ENCODE assay signal across 21 cellular contexts in the genomic region with DNA sequence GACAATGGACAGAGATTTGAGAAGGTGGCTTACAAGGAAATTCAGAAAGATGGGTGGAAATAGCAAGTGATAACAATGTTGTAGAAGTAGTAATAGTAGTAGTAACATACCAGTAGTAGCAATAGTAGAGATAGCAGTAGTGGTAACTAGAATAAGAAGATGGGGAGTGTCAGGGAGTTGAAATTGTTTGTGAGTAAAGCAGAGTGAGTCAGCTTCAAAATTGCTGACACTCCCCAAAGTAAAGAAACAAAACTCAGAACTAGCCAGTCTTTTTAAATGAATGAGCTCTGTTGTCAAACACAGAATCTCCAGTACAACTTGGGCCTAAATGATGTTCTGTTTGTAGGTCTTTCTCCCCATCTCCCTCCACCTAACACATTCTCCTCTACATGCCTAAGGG.
A peak's percentile ranks its signal among the peaks of the same experiment; 100 is the strongest.
DNase-seq lines count a peak whose midpoint lies in the region; ATAC-seq and TF ChIP-seq lines count a peak whose summit lies in the region.
"Had no signal": no experiment of that assay in that cellular context is flagged by ENCODE, and none has a peak within 500 bp of the region (broad histone marks: within the 10 kb centered on the region; RNA-seq: fewer than 3 reads in every experiment).

No MANE protein-coding gene starts in this region.

- H3F3A ChIP-seq in PC-3 (ENCODE audit: low read length, unreplicated experiment), result no peaks in the 10 kb centered on the region

- H3K9me3 Mint-ChIP-seq in MCF 10A (ENCODE audit: unreplicated experiment), result peaks cover 12% of the 10 kb centered on the region
- peaks cover 9% of the 10 kb centered on the region for H3K9me3 Mint-ChIP-seq in nephron progenitor cell

- H3K36me3 ChIP-seq in mammary epithelial cell (ENCODE audit: insufficient read depth, low read length), result no peaks in the 10 kb centered on the region
- H3K36me3 ChIP-seq in PC-3 (ENCODE audit: low read depth, low read length), result no peaks in the 10 kb centered on the region
- H3K36me3 ChIP-seq: BLaER1 had no signal

- CTCF ChIA-PET in MCF 10A (lab: Yijun Ruan, JAX), result interaction anchor here (0.6 to 1.1 kb wide), 2 partner anchors 105 to 157 kb away, joined by 3 to 4 read pairs; no protein-coding TSS in a partner anchor
- CTCF ChIA-PET in mammary epithelial cell (lab: Charles Lee; ENCODE audit: low non-redundant PET), result no interaction called here
- CTCF ChIA-PET in PC-3 (lab: Charles Lee), result no interaction called here

- H4K20me1 ChIP-seq in mammary epithelial cell (ENCODE audit: insufficient read depth, low read length) (no peaks in the 10 kb centered on the region), PC-3 (ENCODE audit: low read length) (no peaks in the 10 kb centered on the region)
- H4K20me1 ChIP-seq: BLaER1 had no signal

- H3K36me3 Mint-ChIP-seq in MCF 10A (ENCODE audit: insufficient read depth, unreplicated experiment) (no peaks in the 10 kb centered on the region), nephron progenitor cell (ENCODE audit: low read depth) (no peaks in the 10 kb centered on the region)
- H3K36me3 Mint-ChIP-seq: CD4-positive, CD25-positive, alpha-beta regulatory T cell; CD8-positive, alpha-beta T cell had no signal

- intact Hi-C loops in MCF 10A (cut with micrococcal nuclease) (no loop called here), mammary epithelial cell (cut with micrococcal nuclease) (no loop called here), PC-3 (cut with micrococcal nuclease) (no loop called here)

- H2AFZ ChIP-seq in mammary epithelial cell (ENCODE audit: low read depth, low read length), result no peak overlapping the region
- H2AFZ ChIP-seq in PC-3 (ENCODE audit: low read length), result no peak overlapping the region
- H2AFZ ChIP-seq: GM23338 had no signal

- H3K4me3 ChIP-seq in mammary epithelial cell (replicated peaks in 1 of 3; ENCODE audit: insufficient read depth in 1 of 3, low read depth in 2 of 3, low read length in 3 of 3) (no peak overlapping the region), PC-3 (ENCODE audit: low read length) (no peak overlapping the region)
- H3K4me3 ChIP-seq: BLaER1, GM12878, GM23338 had no signal

- H3K4me2 ChIP-seq in mammary epithelial cell (ENCODE audit: insufficient read depth, low read depth, low read length), result no peak overlapping the region
- H3K4me2 ChIP-seq in PC-3 (ENCODE audit: low read length), result no peak overlapping the region
- H3K4me2 ChIP-seq: BLaER1, GM23338 had no signal

- DNase-seq in MCF 10A (ENCODE audit: unreplicated experiment), result no peak
- DNase-seq in mammary epithelial cell, result no peak
- peak; percentile 36 for DNase-seq in PC-3
- no peak for DNase-seq in nephron progenitor cell
- no peak for DNase-seq in effector CD8-positive, alpha-beta T cell (lab: John Stamatoyannopoulos, UW)
- DNase-seq in NCI-H774 (lab: John Stamatoyannopoulos, UW), result no peak
- DNase-seq: Caco-2; CD4-positive, CD25-positive, alpha-beta regulatory T cell; CD8-positive, alpha-beta T cell; DMS 273 treated with DMSO at 0.1 percent for 48 hours; DMS79; EL; GDM1; H9 had no signal

- H3K27ac ChIP-seq in mammary epithelial cell (ENCODE audit: insufficient read depth, low read depth, low read length) (no peak overlapping the region), PC-3 (ENCODE audit: low read length) (no peak overlapping the region)
- H3K27ac ChIP-seq: 22Rv1, BLaER1, C4-2B had no signal

- H3K4me1 ChIP-seq in mammary epithelial cell (ENCODE audit: insufficient read depth, low read length) (no peaks in the 10 kb centered on the region), PC-3 (ENCODE audit: insufficient read depth, low read length) (peaks cover 11% of the 10 kb centered on the region; the same call in 1 of the 2 replicates)
- H3K4me1 ChIP-seq: BLaER1, Caco-2 had no signal

- no peak overlapping the region for H3K4me3 Mint-ChIP-seq in MCF 10A (ENCODE audit: unreplicated experiment)
- no peak overlapping the region for H3K4me3 Mint-ChIP-seq in nephron progenitor cell
- H3K4me3 Mint-ChIP-seq: B cell; CD4-positive, CD25-positive, alpha-beta regulatory T cell; CD8-positive, alpha-beta T cell; GM23338; H9 had no signal

- no peaks in the 10 kb centered on the region for H3K9me2 ChIP-seq in PC-3 (replicated peaks; ENCODE audit: low read length)

- H3K27me3 ChIP-seq in mammary epithelial cell (ENCODE audit: insufficient read depth, low read length) (no peaks in the 10 kb centered on the region), PC-3 (ENCODE audit: low read length) (no peaks in the 10 kb centered on the region)
- H3K27me3 ChIP-seq: BLaER1 had no signal

- dilution Hi-C loops in mammary epithelial cell (cut with HindIII; ENCODE audit: low sequenced_read_pairs), result no loop called here

- POLR2A ChIA-PET in MCF 10A (lab: Yijun Ruan, JAX) (interaction anchor here (0.6 to 1.5 kb wide), 5 partner anchors 11 to 123 kb away, joined by 3 to 4 read pairs (median 3); no protein-coding TSS in a partner anchor), PC-3 (lab: Charles Lee; ENCODE audit: unreplicated experiment) (no interaction called here)

- H3K9ac ChIP-seq in mammary epithelial cell (ENCODE audit: insufficient read depth, low read length) (no peak overlapping the region), PC-3 (ENCODE audit: low read length) (no peak overlapping the region)
- H3K9ac ChIP-seq: BLaER1 had no signal

- BruUV-seq in MCF 10A (replicated peaks; lab: Mats Ljungman, UMichigan) (no TSS peak), mammary epithelial cell (replicated peaks; lab: Mats Ljungman, UMichigan) (no TSS peak), PC-3 (replicated peaks; lab: Mats Ljungman, UMichigan) (no TSS peak)

- H3K4me1 Mint-ChIP-seq in MCF 10A (ENCODE audit: insufficient read depth, unreplicated experiment) (peaks cover 10% of the 10 kb centered on the region), nephron progenitor cell (no peaks in the 10 kb centered on the region)
- H3K4me1 Mint-ChIP-seq: B cell; CD4-positive, CD25-positive, alpha-beta regulatory T cell; GM23338; H9 had no signal

- H3K27ac Mint-ChIP-seq in MCF 10A (ENCODE audit: low read depth, unreplicated experiment) (peak overlapping the region; percentile 32), nephron progenitor cell (peak overlapping the region; percentile 9)
- H3K27ac Mint-ChIP-seq: B cell; CD4-positive, CD25-positive, alpha-beta regulatory T cell; CD8-positive, alpha-beta T cell; GM23338; H9 had no signal

- in situ Hi-C loops in mammary epithelial cell (cut with MboI; ENCODE audit: low sequenced_read_pairs in 2 of 2), result no loop called here

- H3K9me3 ChIP-seq in mammary epithelial cell (replicated peaks; ENCODE audit: insufficient read depth, low read length), result no peaks in the 10 kb centered on the region
- H3K9me3 ChIP-seq in PC-3 (ENCODE audit: low read length), result 0 out of 2 replicates have a peak, but pooled peaks cover 7% of the 10 kb centered on the region
- H3K9me3 ChIP-seq: Caco-2 had no signal

- no peaks in the 10 kb centered on the region for H3K79me2 ChIP-seq in mammary epithelial cell (ENCODE audit: insufficient read depth, low read length)
- no peaks in the 10 kb centered on the region for H3K79me2 ChIP-seq in PC-3 (ENCODE audit: low read length)

- ATAC-seq in PC-3, result peak; percentile 96
- ATAC-seq: CD8-positive, alpha-beta T cell; GM12878; GM23338; HCT116 had no signal

- H3K27me3 Mint-ChIP-seq in MCF 10A (ENCODE audit: insufficient read depth, unreplicated experiment) (no peaks in the 10 kb centered on the region), nephron progenitor cell (ENCODE audit: low read depth, poor library complexity) (peaks cover 3% of the 10 kb centered on the region)
- H3K27me3 Mint-ChIP-seq: B cell; CD4-positive, CD25-positive, alpha-beta regulatory T cell had no signal

- TF ChIP-seq CTCF in MCF 10A (IDR thresholded peaks at IDR 0.05; ENCODE audit: unreplicated experiment), result no peak
- no peak for TF ChIP-seq CTCF in mammary epithelial cell (conservative IDR thresholded peaks at IDR 0.05 in 1 of 2, IDR thresholded peaks at IDR 0.05 in 1 of 2; ENCODE audit: extremely low read depth in 1 of 2, insufficient read depth in 1 of 2, low read depth in 1 of 2, low read length in 2 of 2)
- TF ChIP-seq CTCF in PC-3 (conservative IDR thresholded peaks at IDR 0.05; ENCODE audit: low read depth, low read length), result no peak
- no peak for TF ChIP-seq CTCF in nephron progenitor cell (IDR thresholded peaks at IDR 0.05)
